Comparison of ENCODE assay signal across 27 cellular contexts in the genomic region with DNA sequence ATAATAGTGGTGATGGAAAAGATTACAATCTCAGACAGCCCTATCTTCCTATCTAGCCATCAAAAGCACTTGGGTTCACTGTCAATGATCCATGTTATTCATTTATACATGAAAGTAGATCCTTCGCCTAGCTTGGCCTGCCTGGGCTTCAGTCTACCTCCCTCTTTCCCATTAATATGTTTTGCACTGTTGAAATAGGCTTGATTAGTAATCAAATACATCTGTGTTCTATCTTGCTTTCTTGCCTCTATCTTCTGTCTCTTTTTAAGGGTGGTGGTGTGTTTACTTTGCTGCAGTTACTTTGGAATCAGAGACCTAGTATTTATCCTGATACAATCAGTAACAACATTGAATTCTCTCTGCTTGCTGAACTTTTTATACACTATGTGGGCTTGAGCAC.
"Had no signal": no experiment of that assay in that cellular context is flagged by ENCODE, and none has a peak within 500 bp of the region (broad histone marks: within the 10 kb centered on the region; RNA-seq: fewer than 3 reads in every experiment).

No MANE protein-coding gene starts in this region.

- H3K27me3 Mint-ChIP-seq: activated CD8-positive, alpha-beta memory T cell treated with anti-CD3 and anti-CD28 coated beads, Interleukin-2, amount 10 ng/mL, durations not matched to agents 7 days and 5 days; activated naive CD8-positive, alpha-beta T cell; activated T-cell treated with anti-CD3 and anti-CD28 coated beads, Interleukin-2, amount 50 U/mL, for 24 hours; T-helper 17 cell had no signal

- H3K4me3 ChIP-seq: cardiac muscle cell, MG63, SJCRH30 had no signal

- H3K36me3 Mint-ChIP-seq: activated CD8-positive, alpha-beta memory T cell treated with anti-CD3 and anti-CD28 coated beads, Interleukin-2, amount 10 ng/mL, durations not matched to agents 7 days and 5 days; activated naive CD8-positive, alpha-beta T cell had no signal

- H3K4me1 Mint-ChIP-seq: activated B cell treated with CpG ODN at 0.5 μM for 24 hours; activated CD4-positive, alpha-beta T cell treated with anti-CD3 and anti-CD28 coated beads, Interleukin-2, amount 10 ng/mL, durations not matched to agents 24 days and 14 days; activated CD8-positive, alpha-beta memory T cell treated with anti-CD3 and anti-CD28 coated beads, Interleukin-2, amount 10 ng/mL, durations not matched to agents 7 days and 5 days; T-helper 17 cell had no signal

- H3K4me1 ChIP-seq: SJCRH30 had no signal

- H3K27ac ChIP-seq: brain microvascular endothelial cell, cardiac muscle cell, SJCRH30 had no signal

- H3K27ac Mint-ChIP-seq: activated B cell treated with CpG ODN at 0.5 μM for 24 hours; activated CD4-positive, alpha-beta T cell treated with anti-CD3 and anti-CD28 coated beads, Interleukin-2, amount 10 ng/mL, durations not matched to agents 24 days and 14 days; activated CD8-positive, alpha-beta memory T cell treated with anti-CD3 and anti-CD28 coated beads, Interleukin-2, amount 10 ng/mL, durations not matched to agents 7 days and 5 days; activated naive CD4-positive, alpha-beta T cell treated with anti-CD3 and anti-CD28 coated beads for 36 hours; activated naive CD8-positive, alpha-beta T cell; activated T-cell treated with anti-CD3 and anti-CD28 coated beads, Interleukin-2, amount 50 U/mL, for 24 hours; T-helper 17 cell had no signal

- H3K9me3 ChIP-seq: MG63, SJCRH30 had no signal

- DNase-seq: activated B cell treated with CpG ODN at 0.5 μM for 24 hours; activated CD4-positive, alpha-beta T cell treated with anti-CD3 and anti-CD28 coated beads for 1 hour; activated CD4-positive, alpha-beta T cell treated with anti-CD3 and anti-CD28 coated beads, Interleukin-2, amount 10 ng/mL, durations not matched to agents 24 days and 14 days; activated CD4-positive, alpha-beta T cell treated with anti-CD3 and anti-CD28 coated beads, Interleukin-2, amount 50 U/mL, for 48 hours; activated CD8-positive, alpha-beta memory T cell treated with anti-CD3 and anti-CD28 coated beads, Interleukin-2, amount 10 ng/mL, durations not matched to agents 7 days and 5 days; activated effector memory CD4-positive, alpha-beta T cell treated with anti-CD3 and anti-CD28 coated beads, Interleukin-2, amount 50 U/mL, for 16 hours; activated naive CD4-positive, alpha-beta T cell treated with anti-CD3 and anti-CD28 coated beads for 36 hours; activated T-cell treated with anti-CD3 and anti-CD28 coated beads, Interleukin-2, amount 50 U/mL, for 24 hours; brain microvascular endothelial cell; MG63; MV-4-11; NCI-H1092 treated with DMSO at 0.1 percent for 48 hours; NCI-H1417 treated with DMSO at 0.1 percent for 48 hours; NCI-H1694; NCI-H2081; NCI-H510A treated with DMSO at 0.1 percent for 48 hours; NCI-H69; NK-92 treated with Interleukin-12 subunit alpha and Interleukin-12 subunit beta, amount 100 ng/mL, for 24 hours; OCI-M1; RPMI8226; SJCRH30; T-helper 17 cell; T-helper 9 cell had no signal

- ATAC-seq: activated CD8-positive, alpha-beta memory T cell treated with anti-CD3 and anti-CD28 coated beads, Interleukin-2, amount 10 ng/mL, durations not matched to agents 7 days and 5 days; Panc1; Right ventricle myocardium inferior; T-helper 17 cell had no signal

- H3K27me3 ChIP-seq: brain microvascular endothelial cell, cardiac muscle cell, MG63, SJCRH30 had no signal

- H3K9me3 Mint-ChIP-seq: activated B cell treated with CpG ODN at 0.5 μM for 24 hours; activated CD4-positive, alpha-beta T cell treated with anti-CD3 and anti-CD28 coated beads, Interleukin-2, amount 10 ng/mL, durations not matched to agents 24 days and 14 days; activated naive CD4-positive, alpha-beta T cell treated with anti-CD3 and anti-CD28 coated beads for 36 hours; activated T-cell treated with anti-CD3 and anti-CD28 coated beads, Interleukin-2, amount 50 U/mL, for 24 hours had no signal

- H3K36me3 ChIP-seq: brain microvascular endothelial cell, cardiac muscle cell, MG63, SJCRH30 had no signal

- H3K4me3 Mint-ChIP-seq: activated B cell treated with CpG ODN at 0.5 μM for 24 hours; activated CD4-positive, alpha-beta T cell treated with anti-CD3 and anti-CD28 coated beads, Interleukin-2, amount 10 ng/mL, durations not matched to agents 24 days and 14 days; activated CD8-positive, alpha-beta memory T cell treated with anti-CD3 and anti-CD28 coated beads, Interleukin-2, amount 10 ng/mL, durations not matched to agents 7 days and 5 days; activated naive CD4-positive, alpha-beta T cell treated with anti-CD3 and anti-CD28 coated beads for 36 hours; activated naive CD8-positive, alpha-beta T cell; activated T-cell treated with anti-CD3 and anti-CD28 coated beads, Interleukin-2, amount 50 U/mL, for 24 hours; T-helper 17 cell had no signal
